In the genomic region with DNA sequence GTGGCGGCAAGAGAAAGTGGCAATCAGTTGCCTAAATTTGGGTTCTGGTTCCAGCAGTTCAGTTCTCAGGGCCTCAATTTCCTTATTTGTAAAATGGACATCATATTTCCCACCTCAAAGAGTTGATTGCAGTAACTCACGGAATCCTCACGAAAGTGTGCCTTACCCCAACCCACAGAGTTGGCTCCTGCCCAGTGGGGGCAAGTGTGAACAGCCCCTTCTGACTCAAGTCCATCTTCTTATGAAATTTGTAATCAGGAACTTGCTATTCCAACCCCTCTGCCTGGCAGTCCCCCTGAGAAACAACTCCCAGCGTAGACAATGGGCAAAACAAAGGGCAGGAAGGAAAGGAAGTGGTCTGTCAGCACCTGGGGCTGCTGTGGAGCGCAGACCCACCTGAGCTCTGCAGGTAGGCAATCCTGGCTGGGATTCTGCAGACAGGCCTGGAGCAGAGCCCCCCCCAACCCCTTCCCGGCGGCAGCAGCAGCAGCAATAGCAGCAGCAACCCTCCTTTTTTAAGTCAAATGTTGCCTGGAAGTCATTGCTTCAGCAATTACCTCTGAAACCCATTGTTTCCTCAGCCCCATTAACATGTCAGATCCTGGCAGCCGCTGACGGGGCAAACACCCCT, we compare ENCODE assay signal across 17 cellular contexts.
"Had no signal": no experiment of that assay in that cellular context is flagged by ENCODE, and none has a peak within 500 bp of the region (broad histone marks: within the 10 kb centered on the region; RNA-seq: fewer than 3 reads in every experiment).

No MANE protein-coding gene starts in this region.

- H2AFZ ChIP-seq: hepatocyte had no signal

- H3K27ac Mint-ChIP-seq: activated naive CD8-positive, alpha-beta T cell treated with anti-CD3 and anti-CD28 coated beads for 36 hours; nephron progenitor cell; T-helper 2 cell treated with Interferon-gamma antibody and Interleukin-4, amounts not matched to agents 5 μg/mL and 100 μg/mL, for 36 hours had no signal

- H3K27ac ChIP-seq: hepatocyte, pancreas, thyroid gland, vagina had no signal

- H3K4me1 ChIP-seq: pancreas, thyroid gland, vagina had no signal

- H3K4me2 ChIP-seq: hepatocyte had no signal

- DNase-seq: activated CD4-positive, alpha-beta T cell treated with anti-CD3 and anti-CD28 coated beads, Interleukin-2, amount 50 U/mL, for 48 hours; activated CD4-positive, CD25-positive, alpha-beta regulatory T cell treated with anti-CD3 and anti-CD28 coated beads, Interleukin-2, amount 50 U/mL, for 72 hours; activated gamma-delta T cell; activated naive CD8-positive, alpha-beta T cell treated with anti-CD3 and anti-CD28 coated beads for 36 hours; activated T-cell treated with anti-CD3 and anti-CD28 coated beads, Interleukin-2, amount 50 U/mL, for 4 hours; aorta; effector CD4-positive, alpha-beta T cell; left ventricle myocardium superior; mesenchymal stem cell; nephron progenitor cell; pancreas; stimulated activated CD4-positive, alpha-beta T cell treated with anti-CD3 and anti-CD28 coated beads, Interleukin-15, amount 100 ng/mL, for 24 hours; stimulated activated CD4-positive, alpha-beta T cell treated with anti-CD3 and anti-CD28 coated beads, Interleukin-4, amount 100 ng/mL, for 4 hours; thyroid gland had no signal

- H3K27me3 ChIP-seq: pancreas, thyroid gland, vagina had no signal

- H3K4me1 Mint-ChIP-seq: activated naive CD8-positive, alpha-beta T cell treated with anti-CD3 and anti-CD28 coated beads for 36 hours had no signal

- H3K9me3 ChIP-seq: pancreas, thyroid gland, vagina had no signal

- H3K4me3 Mint-ChIP-seq: activated naive CD8-positive, alpha-beta T cell treated with anti-CD3 and anti-CD28 coated beads for 36 hours; activated T-cell treated with anti-CD3 and anti-CD28 coated beads, Interleukin-2, amount 50 U/mL, for 4 hours; nephron progenitor cell; T-helper 2 cell treated with Interferon-gamma antibody and Interleukin-4, amounts not matched to agents 5 μg/mL and 100 μg/mL, for 36 hours had no signal

- ATAC-seq: activated T-cell treated with anti-CD3 and anti-CD28 coated beads, Interleukin-2, amount 50 U/mL, for 4 hours; left ventricle myocardium superior; pancreas had no signal

- H3K79me2 ChIP-seq: hepatocyte had no signal

- H3K36me3 ChIP-seq: pancreas, thyroid gland, vagina had no signal

- H3K4me3 ChIP-seq: hepatocyte, pancreas, thyroid gland, vagina had no signal

- H3K36me3 Mint-ChIP-seq: activated naive CD8-positive, alpha-beta T cell treated with anti-CD3 and anti-CD28 coated beads for 36 hours had no signal

- H3K9me3 Mint-ChIP-seq: activated naive CD8-positive, alpha-beta T cell treated with anti-CD3 and anti-CD28 coated beads for 36 hours; activated T-cell treated with anti-CD3 and anti-CD28 coated beads, Interleukin-2, amount 50 U/mL, for 4 hours; nephron progenitor cell; T-helper 2 cell treated with Interferon-gamma antibody and Interleukin-4, amounts not matched to agents 5 μg/mL and 100 μg/mL, for 36 hours had no signal
